ENCODE assay signal across 22 cellular contexts in genomic region chr5:169781452-169782345, GRCh38.
A peak's percentile ranks its signal among the peaks of the same experiment; 100 is the strongest.
DNase-seq lines count a peak whose midpoint lies in the region; ATAC-seq and TF ChIP-seq lines count a peak whose summit lies in the region.
"Had no signal": no experiment of that assay in that cellular context is flagged by ENCODE, and none has a peak within 500 bp of the region (broad histone marks: within the 10 kb centered on the region; RNA-seq: fewer than 3 reads in every experiment).

No MANE protein-coding gene starts in this region.

- TF ChIP-seq POLR2A in breast epithelium (IDR thresholded peaks at IDR 0.05) (no peak), lower leg skin (IDR thresholded peaks at IDR 0.05) (no peak)

- ATAC-seq in GM21390 (IDR thresholded peaks at IDR 0.05; ENCODE audit: unreplicated experiment), result no peak
- ATAC-seq: A549; activated CD4-positive, alpha-beta T cell treated with anti-CD3 and anti-CD28 coated beads for 36 hours; CD8-positive, alpha-beta T cell; naive thymus-derived CD8-positive, alpha-beta T cell had no signal

- DNase-seq in activated CD4-positive, alpha-beta T cell treated with anti-CD3 and anti-CD28 coated beads, Interleukin-2, amount 10 ng/mL, durations not matched to agents 24 days and 14 days, result no peak
- no peak for DNase-seq in activated CD4-positive, alpha-beta T cell treated with anti-CD3 and anti-CD28 coated beads, Interleukin-2, amount 50 U/mL, for 1 hour
- DNase-seq in Karpas-422 (no peak), breast epithelium (ENCODE audit: low spot score in 2 of 2) (no peak), neural progenitor cell (ENCODE audit: low spot score) (no peak), lower leg skin (ENCODE audit: low spot score in 2 of 2) (no peak)
- DNase-seq in stimulated activated CD4-positive, alpha-beta T cell treated with anti-CD3 and anti-CD28 coated beads, Interleukin-2, amount 100 ng/mL, for 24 hours, result no peak
- DNase-seq: activated CD4-positive, alpha-beta T cell treated with anti-CD3 and anti-CD28 coated beads for 36 hours; activated naive CD4-positive, alpha-beta T cell treated with anti-CD3 and anti-CD28 coated beads, Interleukin-2, amount 50 U/mL, for 16 hours; AML-193; CD8-positive, alpha-beta T cell; HCEC 1CT; MG63; naive thymus-derived CD8-positive, alpha-beta T cell; NCI-H2029; retina; upper lobe of left lung had no signal

- no peaks in the 10 kb centered on the region for H3F3A ChIP-seq in neural progenitor cell (ENCODE audit: low read depth)

- H3K9me2 ChIP-seq in Karpas-422 (replicated peaks; ENCODE audit: insufficient read depth, low read length), result no peaks in the 10 kb centered on the region

- no peak overlapping the region for H3K4me3 Mint-ChIP-seq in activated CD4-positive, alpha-beta T cell treated with anti-CD3 and anti-CD28 coated beads, Interleukin-2, amount 10 ng/mL, durations not matched to agents 24 days and 14 days
- no peak overlapping the region for H3K4me3 Mint-ChIP-seq in neural progenitor cell
- H3K4me3 Mint-ChIP-seq: activated CD4-positive, alpha-beta T cell treated with anti-CD3 and anti-CD28 coated beads for 36 hours; activated T-helper 1 cell treated with anti-CD3 and anti-CD28 coated beads, Interleukin-12 subunit alpha, Interleukin-12 subunit beta, Interleukin-2, Interleukin-4 antibody, amounts not matched to agents 30 ng/mL and 10 ng/mL and 1 ng/mL, durations not matched to agents 14 hours and 24 hours and 36 hours; CD8-positive, alpha-beta T cell; naive thymus-derived CD8-positive, alpha-beta T cell had no signal

- peaks cover 30% of the 10 kb centered on the region for H3K36me3 Mint-ChIP-seq in activated CD4-positive, alpha-beta T cell treated with anti-CD3 and anti-CD28 coated beads, Interleukin-2, amount 10 ng/mL, durations not matched to agents 24 days and 14 days (ENCODE audit: low read depth)
- H3K36me3 Mint-ChIP-seq in neural progenitor cell, result no peaks in the 10 kb centered on the region

- no peaks in the 10 kb centered on the region for H3K27me3 Mint-ChIP-seq in activated CD4-positive, alpha-beta T cell treated with anti-CD3 and anti-CD28 coated beads, Interleukin-2, amount 10 ng/mL, durations not matched to agents 24 days and 14 days
- peaks cover 3% of the 10 kb centered on the region for H3K27me3 Mint-ChIP-seq in neural progenitor cell (ENCODE audit: insufficient read depth, low read depth)
- H3K27me3 Mint-ChIP-seq: activated CD4-positive, alpha-beta T cell treated with anti-CD3 and anti-CD28 coated beads for 36 hours; naive thymus-derived CD8-positive, alpha-beta T cell had no signal

- H3K9me3 ChIP-seq in Karpas-422 (ENCODE audit: low read length) (no peaks in the 10 kb centered on the region), breast epithelium (no peaks in the 10 kb centered on the region), neural progenitor cell (ENCODE audit: low read depth) (no peaks in the 10 kb centered on the region)
- H3K9me3 ChIP-seq: A549, MG63, SJSA1, upper lobe of left lung had no signal

- H3K4me1 Mint-ChIP-seq in activated CD4-positive, alpha-beta T cell treated with anti-CD3 and anti-CD28 coated beads, Interleukin-2, amount 10 ng/mL, durations not matched to agents 24 days and 14 days, result peaks cover 20% of the 10 kb centered on the region
- H3K4me1 Mint-ChIP-seq in neural progenitor cell, result peaks cover 5% of the 10 kb centered on the region

- H3K27ac Mint-ChIP-seq in activated CD4-positive, alpha-beta T cell treated with anti-CD3 and anti-CD28 coated beads, Interleukin-2, amount 10 ng/mL, durations not matched to agents 24 days and 14 days, result peak overlapping the region; percentile 34
- H3K27ac Mint-ChIP-seq in neural progenitor cell, result no peak overlapping the region
- H3K27ac Mint-ChIP-seq: activated CD4-positive, alpha-beta T cell treated with anti-CD3 and anti-CD28 coated beads for 36 hours; activated T-helper 1 cell treated with anti-CD3 and anti-CD28 coated beads, Interleukin-12 subunit alpha, Interleukin-12 subunit beta, Interleukin-2, Interleukin-4 antibody, amounts not matched to agents 30 ng/mL and 10 ng/mL and 1 ng/mL, durations not matched to agents 14 hours and 24 hours and 36 hours; CD8-positive, alpha-beta T cell had no signal

- H3K27me3 ChIP-seq in Karpas-422 (ENCODE audit: low read length), result no peaks in the 10 kb centered on the region
- no peaks in the 10 kb centered on the region for H3K27me3 ChIP-seq in breast epithelium
- no peaks in the 10 kb centered on the region for H3K27me3 ChIP-seq in neural progenitor cell
- H3K27me3 ChIP-seq: MG63, SJSA1, upper lobe of left lung had no signal

- TF ChIP-seq CTCF in breast epithelium (IDR thresholded peaks at IDR 0.05), result no peak
- no peak for TF ChIP-seq CTCF in neural progenitor cell (IDR thresholded peaks at IDR 0.05)
- TF ChIP-seq CTCF in lower leg skin (IDR thresholded peaks at IDR 0.05), result no peak

- peaks cover 9% of the 10 kb centered on the region; the same call in 1 of the 2 replicates for H3K36me3 ChIP-seq in Karpas-422 (ENCODE audit: insufficient read depth, low read length)
- no peaks in the 10 kb centered on the region for H3K36me3 ChIP-seq in breast epithelium
- no peaks in the 10 kb centered on the region for H3K36me3 ChIP-seq in neural progenitor cell
- H3K36me3 ChIP-seq: MG63, SJSA1, upper lobe of left lung had no signal

- no peak overlapping the region for H3K9ac ChIP-seq in Karpas-422 (ENCODE audit: low read length)
- no peak overlapping the region for H3K9ac ChIP-seq in neural progenitor cell

- intact Hi-C loops in activated CD4-positive, alpha-beta T cell treated with anti-CD3 and anti-CD28 coated beads, Interleukin-2, amount 10 ng/mL, durations not matched to agents 24 days and 14 days (cut with micrococcal nuclease), result no loop called here
- intact Hi-C loops in breast epithelium (cut with DNase I; ENCODE audit: low total_unique reads) (no loop called here), lower leg skin (cut with DNase I; ENCODE audit: low total_unique reads) (no loop called here)

- no peaks in the 10 kb centered on the region for H3K9me3 Mint-ChIP-seq in activated CD4-positive, alpha-beta T cell treated with anti-CD3 and anti-CD28 coated beads, Interleukin-2, amount 10 ng/mL, durations not matched to agents 24 days and 14 days
- no peaks in the 10 kb centered on the region for H3K9me3 Mint-ChIP-seq in neural progenitor cell
- H3K9me3 Mint-ChIP-seq: activated T-helper 1 cell treated with anti-CD3 and anti-CD28 coated beads, Interleukin-12 subunit alpha, Interleukin-12 subunit beta, Interleukin-2, Interleukin-4 antibody, amounts not matched to agents 30 ng/mL and 10 ng/mL and 1 ng/mL, durations not matched to agents 14 hours and 24 hours and 36 hours; CD8-positive, alpha-beta T cell; naive thymus-derived CD8-positive, alpha-beta T cell had no signal

- H3K4me2 ChIP-seq in Karpas-422 (ENCODE audit: low read depth, low read length, poor library complexity, severe bottlenecking) (no peak overlapping the region), neural progenitor cell (no peak overlapping the region)
- H3K4me2 ChIP-seq: A549 had no signal

- H3K4me1 ChIP-seq in Karpas-422 (ENCODE audit: low read length) (peaks cover 33% of the 10 kb centered on the region), breast epithelium (no peaks in the 10 kb centered on the region), neural progenitor cell (peaks cover 12% of the 10 kb centered on the region)
- H3K4me1 ChIP-seq: upper lobe of left lung had no signal

- H2AFZ ChIP-seq in Karpas-422 (ENCODE audit: low read length), result no peak overlapping the region
- H2AFZ ChIP-seq in neural progenitor cell (replicated peaks), result peak overlapping the region; percentile 22

- 58 to 68% methylated on average over 6 of the region's 6 CpGs for WGBS in lower leg skin, 2 donors

- H3K27ac ChIP-seq in Karpas-422 (ENCODE audit: low read length) (0 out of 2 replicates have a peak overlapping the region, but pooled peaks have one; percentile 15), breast epithelium (peak overlapping the region; percentile 66 to 68), neural progenitor cell (no peak overlapping the region)
- H3K27ac ChIP-seq: A549, SJSA1, skin epidermis, upper lobe of left lung had no signal

- no peak overlapping the region for H3K4me3 ChIP-seq in Karpas-422 (ENCODE audit: low read length)
- no peak overlapping the region for H3K4me3 ChIP-seq in breast epithelium
- H3K4me3 ChIP-seq in neural progenitor cell, result no peak overlapping the region
- H3K4me3 ChIP-seq in lower leg skin (ENCODE audit: low read depth, poor library complexity, severe bottlenecking), result no peak overlapping the region
- H3K4me3 ChIP-seq: A549, MG63, SJSA1, skin epidermis, upper lobe of left lung had no signal

- H3K79me2 ChIP-seq in Karpas-422 (ENCODE audit: low read length) (peaks cover 45% of the 10 kb centered on the region), neural progenitor cell (ENCODE audit: low read depth) (no peaks in the 10 kb centered on the region)

- H4K20me1 ChIP-seq in Karpas-422 (ENCODE audit: insufficient read depth, low read depth, low read length) (no peaks in the 10 kb centered on the region), neural progenitor cell (ENCODE audit: low read depth) (no peaks in the 10 kb centered on the region)
